ENCODE assay signal across 1 cellular context in the genomic region with DNA sequence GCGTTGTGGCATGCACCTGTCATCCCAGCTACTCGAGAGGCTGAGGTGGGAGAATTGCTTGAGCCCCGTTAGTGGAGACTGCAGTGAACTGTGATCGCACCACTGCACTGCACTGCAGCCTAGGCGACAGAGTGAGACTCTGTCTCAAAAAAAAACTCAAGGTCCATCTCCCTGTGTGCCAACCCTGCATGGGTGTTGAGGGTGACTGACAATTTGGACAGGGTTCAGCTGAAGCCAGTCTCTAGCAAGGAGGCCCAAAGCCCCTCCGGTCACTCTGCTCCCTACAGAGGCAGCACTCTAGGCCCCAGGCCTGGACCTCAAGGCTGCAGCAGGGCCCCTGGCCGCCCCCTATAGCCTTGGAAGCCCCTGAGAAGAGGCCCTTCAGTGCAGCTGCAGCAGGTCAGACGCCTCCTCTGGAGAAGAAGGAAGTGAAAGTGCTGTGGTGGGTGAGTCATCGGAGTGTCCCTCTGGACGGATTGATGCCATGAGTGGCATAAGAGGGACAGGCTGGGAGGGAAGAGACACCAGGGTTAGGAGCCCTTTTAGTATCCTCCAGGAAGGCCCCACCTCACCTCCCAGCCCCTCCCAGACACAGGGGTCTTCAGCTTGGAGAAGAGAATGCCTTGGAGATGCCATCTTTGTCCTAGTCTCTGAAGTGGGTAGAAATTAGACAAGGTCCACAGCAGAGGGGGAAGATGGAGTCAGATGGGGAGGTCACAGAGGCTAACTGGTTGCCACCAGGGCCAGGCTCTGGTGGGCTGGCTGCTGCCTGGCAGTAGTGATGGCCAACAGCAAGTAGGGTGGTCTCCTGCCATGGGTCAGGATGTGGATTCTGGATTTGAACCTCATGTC.
TF ChIP-seq lines count a peak whose summit lies in the region.

No MANE protein-coding gene starts in this region.

TF ChIP-seq in GM12878, 131 proteins besides CTCF, POLR2A, EP300 and RAD21 (continued from another document):
- TF ChIP-seq ESRRA (IDR thresholded peaks at IDR 0.05; ENCODE audit: low read length), result no peak
- peak; percentile 96 for TF ChIP-seq CBFB (IDR thresholded peaks at IDR 0.05; ENCODE audit: low read depth)
- TF ChIP-seq SIX5 (IDR thresholded peaks at IDR 0.05; ENCODE audit: low read depth, low read length, severe bottlenecking), result no peak
- TF ChIP-seq, protein P1, sequence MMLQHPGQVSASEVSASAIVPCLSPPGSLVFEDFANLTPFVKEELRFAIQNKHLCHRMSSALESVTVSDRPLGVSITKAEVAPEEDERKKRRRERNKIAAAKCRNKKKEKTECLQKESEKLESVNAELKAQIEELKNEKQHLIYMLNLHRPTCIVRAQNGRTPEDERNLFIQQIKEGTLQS (IDR thresholded peaks at IDR 0.05; ENCODE audit: borderline replicate concordance, extremely low read depth, low read depth, low read length), result peak; percentile 64; the same call in 1 of the 2 replicates
- TF ChIP-seq, protein P2, sequence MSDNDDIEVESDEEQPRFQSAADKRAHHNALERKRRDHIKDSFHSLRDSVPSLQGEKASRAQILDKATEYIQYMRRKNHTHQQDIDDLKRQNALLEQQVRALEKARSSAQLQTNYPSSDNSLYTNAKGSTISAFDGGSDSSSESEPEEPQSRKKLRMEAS (IDR thresholded peaks at IDR 0.05; ENCODE audit: low read depth, low read length), result peak; percentile 44; the same call in 1 of the 2 replicates
- no peak for TF ChIP-seq CREB1 (IDR thresholded peaks at IDR 0.05; ENCODE audit: low read depth)
- TF ChIP-seq CEBPB (IDR thresholded peaks at IDR 0.05; ENCODE audit: borderline replicate concordance in 1 of 2, low read depth in 2 of 2, low read length in 2 of 2), result no peak
- TF ChIP-seq MEF2A (IDR thresholded peaks at IDR 0.05; ENCODE audit: insufficient read depth, low read depth, low read length), result peak; percentile 81; the same call in 1 of the 2 replicates
- no peak for TF ChIP-seq SMARCA5 (IDR thresholded peaks at IDR 0.05)
- TF ChIP-seq EGR1 (IDR thresholded peaks at IDR 0.05; ENCODE audit: borderline replicate concordance in 1 of 2, low read depth in 2 of 2, low read length in 2 of 2), result peak in 1 of 2 experiments; percentile 66; a peak in 2 of 3 replicates
- TF ChIP-seq, protein P3, sequence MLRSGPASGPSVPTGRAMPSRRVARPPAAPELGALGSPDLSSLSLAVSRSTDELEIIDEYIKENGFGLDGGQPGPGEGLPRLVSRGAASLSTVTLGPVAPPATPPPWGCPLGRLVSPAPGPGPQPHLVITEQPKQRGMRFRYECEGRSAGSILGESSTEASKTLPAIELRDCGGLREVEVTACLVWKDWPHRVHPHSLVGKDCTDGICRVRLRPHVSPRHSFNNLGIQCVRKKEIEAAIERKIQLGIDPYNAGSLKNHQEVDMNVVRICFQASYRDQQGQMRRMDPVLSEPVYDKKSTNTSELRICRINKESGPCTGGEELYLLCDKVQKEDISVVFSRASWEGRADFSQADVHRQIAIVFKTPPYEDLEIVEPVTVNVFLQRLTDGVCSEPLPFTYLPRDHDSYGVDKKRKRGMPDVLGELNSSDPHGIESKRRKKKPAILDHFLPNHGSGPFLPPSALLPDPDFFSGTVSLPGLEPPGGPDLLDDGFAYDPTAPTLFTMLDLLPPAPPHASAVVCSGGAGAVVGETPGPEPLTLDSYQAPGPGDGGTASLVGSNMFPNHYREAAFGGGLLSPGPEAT (IDR thresholded peaks at IDR 0.05; ENCODE audit: low read depth), result peak; percentile 98
- TF ChIP-seq, protein P4, sequence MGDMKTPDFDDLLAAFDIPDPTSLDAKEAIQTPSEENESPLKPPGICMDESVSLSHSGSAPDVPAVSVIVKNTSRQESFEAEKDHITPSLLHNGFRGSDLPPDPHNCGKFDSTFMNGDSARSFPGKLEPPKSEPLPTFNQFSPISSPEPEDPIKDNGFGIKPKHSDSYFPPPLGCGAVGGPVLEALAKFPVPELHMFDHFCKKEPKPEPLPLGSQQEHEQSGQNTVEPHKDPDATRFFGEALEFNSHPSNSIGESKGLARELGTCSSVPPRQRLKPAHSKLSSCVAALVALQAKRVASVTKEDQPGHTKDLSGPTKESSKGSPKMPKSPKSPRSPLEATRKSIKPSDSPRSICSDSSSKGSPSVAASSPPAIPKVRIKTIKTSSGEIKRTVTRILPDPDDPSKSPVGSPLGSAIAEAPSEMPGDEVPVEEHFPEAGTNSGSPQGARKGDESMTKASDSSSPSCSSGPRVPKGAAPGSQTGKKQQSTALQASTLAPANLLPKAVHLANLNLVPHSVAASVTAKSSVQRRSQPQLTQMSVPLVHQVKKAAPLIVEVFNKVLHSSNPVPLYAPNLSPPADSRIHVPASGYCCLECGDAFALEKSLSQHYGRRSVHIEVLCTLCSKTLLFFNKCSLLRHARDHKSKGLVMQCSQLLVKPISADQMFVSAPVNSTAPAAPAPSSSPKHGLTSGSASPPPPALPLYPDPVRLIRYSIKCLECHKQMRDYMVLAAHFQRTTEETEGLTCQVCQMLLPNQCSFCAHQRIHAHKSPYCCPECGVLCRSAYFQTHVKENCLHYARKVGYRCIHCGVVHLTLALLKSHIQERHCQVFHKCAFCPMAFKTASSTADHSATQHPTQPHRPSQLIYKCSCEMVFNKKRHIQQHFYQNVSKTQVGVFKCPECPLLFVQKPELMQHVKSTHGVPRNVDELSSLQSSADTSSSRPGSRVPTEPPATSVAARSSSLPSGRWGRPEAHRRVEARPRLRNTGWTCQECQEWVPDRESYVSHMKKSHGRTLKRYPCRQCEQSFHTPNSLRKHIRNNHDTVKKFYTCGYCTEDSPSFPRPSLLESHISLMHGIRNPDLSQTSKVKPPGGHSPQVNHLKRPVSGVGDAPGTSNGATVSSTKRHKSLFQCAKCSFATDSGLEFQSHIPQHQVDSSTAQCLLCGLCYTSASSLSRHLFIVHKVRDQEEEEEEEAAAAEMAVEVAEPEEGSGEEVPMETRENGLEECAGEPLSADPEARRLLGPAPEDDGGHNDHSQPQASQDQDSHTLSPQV (IDR thresholded peaks at IDR 0.05), result no peak
- no peak for TF ChIP-seq STAT1 (conservative IDR thresholded peaks at IDR 0.05)
- TF ChIP-seq, protein P5, sequence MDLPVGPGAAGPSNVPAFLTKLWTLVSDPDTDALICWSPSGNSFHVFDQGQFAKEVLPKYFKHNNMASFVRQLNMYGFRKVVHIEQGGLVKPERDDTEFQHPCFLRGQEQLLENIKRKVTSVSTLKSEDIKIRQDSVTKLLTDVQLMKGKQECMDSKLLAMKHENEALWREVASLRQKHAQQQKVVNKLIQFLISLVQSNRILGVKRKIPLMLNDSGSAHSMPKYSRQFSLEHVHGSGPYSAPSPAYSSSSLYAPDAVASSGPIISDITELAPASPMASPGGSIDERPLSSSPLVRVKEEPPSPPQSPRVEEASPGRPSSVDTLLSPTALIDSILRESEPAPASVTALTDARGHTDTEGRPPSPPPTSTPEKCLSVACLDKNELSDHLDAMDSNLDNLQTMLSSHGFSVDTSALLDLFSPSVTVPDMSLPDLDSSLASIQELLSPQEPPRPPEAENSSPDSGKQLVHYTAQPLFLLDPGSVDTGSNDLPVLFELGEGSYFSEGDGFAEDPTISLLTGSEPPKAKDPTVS (IDR thresholded peaks at IDR 0.05; ENCODE audit: low read depth, low read length), result no peak
- TF ChIP-seq POLR2AphosphoS2 (IDR thresholded peaks at IDR 0.05; ENCODE audit: low read depth, low read length), result no peak
- no peak for TF ChIP-seq WRNIP1 (IDR thresholded peaks at IDR 0.05; ENCODE audit: borderline replicate concordance, low read depth, low read length)
- no peak for TF ChIP-seq ZNF207 (IDR thresholded peaks at IDR 0.05; ENCODE audit: borderline replicate concordance)
- no peak for TF ChIP-seq RBBP5 (conservative IDR thresholded peaks at IDR 0.05)
- peak; percentile 100 for TF ChIP-seq DPF2 (IDR thresholded peaks at IDR 0.05)
- TF ChIP-seq HCFC1 (IDR thresholded peaks at IDR 0.05; ENCODE audit: low read length), result no peak
- peak; percentile 75; the same call in 1 of the 2 replicates for TF ChIP-seq ZNF217 (IDR thresholded peaks at IDR 0.05)
- 0 out of 2 replicates have a peak, but pooled peaks have one; percentile 36 for TF ChIP-seq CHD2 (IDR thresholded peaks at IDR 0.05; ENCODE audit: borderline replicate concordance, low read depth, low read length)
- TF ChIP-seq IKZF1 (conservative IDR thresholded peaks at IDR 0.05), result peak; percentile 99
- TF ChIP-seq, protein P6, sequence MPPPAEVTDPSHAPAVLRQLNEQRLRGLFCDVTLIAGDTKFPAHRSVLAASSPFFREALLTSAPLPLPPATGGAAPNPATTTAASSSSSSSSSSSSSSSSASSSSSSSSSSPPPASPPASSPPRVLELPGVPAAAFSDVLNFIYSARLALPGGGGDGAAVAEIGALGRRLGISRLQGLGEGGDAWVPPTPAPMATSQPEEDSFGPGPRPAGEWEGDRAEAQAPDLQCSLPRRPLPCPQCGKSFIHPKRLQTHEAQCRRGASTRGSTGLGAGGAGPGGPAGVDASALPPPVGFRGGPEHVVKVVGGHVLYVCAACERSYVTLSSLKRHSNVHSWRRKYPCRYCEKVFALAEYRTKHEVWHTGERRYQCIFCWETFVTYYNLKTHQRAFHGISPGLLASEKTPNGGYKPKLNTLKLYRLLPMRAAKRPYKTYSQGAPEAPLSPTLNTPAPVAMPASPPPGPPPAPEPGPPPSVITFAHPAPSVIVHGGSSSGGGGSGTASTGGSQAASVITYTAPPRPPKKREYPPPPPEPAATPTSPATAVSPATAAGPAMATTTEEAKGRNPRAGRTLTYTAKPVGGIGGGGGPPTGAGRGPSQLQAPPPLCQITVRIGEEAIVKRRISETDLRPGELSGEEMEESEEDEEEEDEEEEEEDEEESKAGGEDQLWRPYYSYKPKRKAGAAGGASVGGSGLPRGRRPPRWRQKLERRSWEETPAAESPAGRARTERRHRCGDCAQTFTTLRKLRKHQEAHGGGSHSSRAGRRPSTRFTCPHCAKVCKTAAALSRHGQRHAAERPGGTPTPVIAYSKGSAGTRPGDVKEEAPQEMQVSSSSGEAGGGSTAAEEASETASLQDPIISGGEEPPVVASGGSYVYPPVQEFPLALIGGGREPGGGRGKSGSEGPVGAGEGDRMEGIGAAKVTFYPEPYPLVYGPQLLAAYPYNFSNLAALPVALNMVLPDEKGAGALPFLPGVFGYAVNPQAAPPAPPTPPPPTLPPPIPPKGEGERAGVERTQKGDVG (CRISPR knock-in tag; IDR thresholded peaks at IDR 0.05), result no peak
- no peak for TF ChIP-seq MXI1 (IDR thresholded peaks at IDR 0.05; ENCODE audit: low read depth, low read length)
- peak; percentile 98 for TF ChIP-seq IRF4 (IDR thresholded peaks at IDR 0.05; ENCODE audit: low read depth, low read length)
- TF ChIP-seq RCOR1 (conservative IDR thresholded peaks at IDR 0.05; ENCODE audit: low read depth, low read length), result no peak
- TF ChIP-seq, protein P7, sequence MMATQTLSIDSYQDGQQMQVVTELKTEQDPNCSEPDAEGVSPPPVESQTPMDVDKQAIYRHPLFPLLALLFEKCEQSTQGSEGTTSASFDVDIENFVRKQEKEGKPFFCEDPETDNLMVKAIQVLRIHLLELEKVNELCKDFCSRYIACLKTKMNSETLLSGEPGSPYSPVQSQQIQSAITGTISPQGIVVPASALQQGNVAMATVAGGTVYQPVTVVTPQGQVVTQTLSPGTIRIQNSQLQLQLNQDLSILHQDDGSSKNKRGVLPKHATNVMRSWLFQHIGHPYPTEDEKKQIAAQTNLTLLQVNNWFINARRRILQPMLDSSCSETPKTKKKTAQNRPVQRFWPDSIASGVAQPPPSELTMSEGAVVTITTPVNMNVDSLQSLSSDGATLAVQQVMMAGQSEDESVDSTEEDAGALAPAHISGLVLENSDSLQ (IDR thresholded peaks at IDR 0.05), result peak; percentile 89
- TF ChIP-seq, protein P8, sequence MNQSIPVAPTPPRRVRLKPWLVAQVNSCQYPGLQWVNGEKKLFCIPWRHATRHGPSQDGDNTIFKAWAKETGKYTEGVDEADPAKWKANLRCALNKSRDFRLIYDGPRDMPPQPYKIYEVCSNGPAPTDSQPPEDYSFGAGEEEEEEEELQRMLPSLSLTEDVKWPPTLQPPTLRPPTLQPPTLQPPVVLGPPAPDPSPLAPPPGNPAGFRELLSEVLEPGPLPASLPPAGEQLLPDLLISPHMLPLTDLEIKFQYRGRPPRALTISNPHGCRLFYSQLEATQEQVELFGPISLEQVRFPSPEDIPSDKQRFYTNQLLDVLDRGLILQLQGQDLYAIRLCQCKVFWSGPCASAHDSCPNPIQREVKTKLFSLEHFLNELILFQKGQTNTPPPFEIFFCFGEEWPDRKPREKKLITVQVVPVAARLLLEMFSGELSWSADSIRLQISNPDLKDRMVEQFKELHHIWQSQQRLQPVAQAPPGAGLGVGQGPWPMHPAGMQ (IDR thresholded peaks at IDR 0.05; ENCODE audit: borderline replicate concordance), result no peak
- peak; percentile 100 for TF ChIP-seq SPI1 (IDR thresholded peaks at IDR 0.05; ENCODE audit: borderline replicate concordance, insufficient read depth, low read depth, low read length)
- no peak for TF ChIP-seq SUPT20H (IDR thresholded peaks at IDR 0.05; ENCODE audit: borderline replicate concordance, control insufficient read depth, low read depth, low read length)
- peak; percentile 99 for TF ChIP-seq GATAD2B (conservative IDR thresholded peaks at IDR 0.05; ENCODE audit: low read depth)
- TF ChIP-seq NBN (IDR thresholded peaks at IDR 0.05), result peak; percentile 67; the same call in 1 of the 2 replicates
- TF ChIP-seq NR2C2 (IDR thresholded peaks at IDR 0.05; ENCODE audit: borderline replicate concordance, control insufficient read depth, insufficient read length, low read depth), result no peak
- TF ChIP-seq RB1 (IDR thresholded peaks at IDR 0.05; ENCODE audit: borderline replicate concordance), result peak; percentile 11; the same call in 1 of the 2 replicates
- TF ChIP-seq KDM1A (IDR thresholded peaks at IDR 0.05; ENCODE audit: borderline replicate concordance), result no peak
- peak; percentile 98 for TF ChIP-seq BCL11A (IDR thresholded peaks at IDR 0.05; ENCODE audit: low read depth, low read length)
- TF ChIP-seq CREM (IDR thresholded peaks at IDR 0.05; ENCODE audit: low read depth), result peak; percentile 92
- TF ChIP-seq BACH1 (IDR thresholded peaks at IDR 0.05; ENCODE audit: borderline replicate concordance), result peak; percentile 87
- peak; percentile 92 for TF ChIP-seq MTA2 (IDR thresholded peaks at IDR 0.05; ENCODE audit: low read depth)
- TF ChIP-seq RUNX3 (IDR thresholded peaks at IDR 0.05; ENCODE audit: low read length), result no peak
- TF ChIP-seq, protein P9, sequence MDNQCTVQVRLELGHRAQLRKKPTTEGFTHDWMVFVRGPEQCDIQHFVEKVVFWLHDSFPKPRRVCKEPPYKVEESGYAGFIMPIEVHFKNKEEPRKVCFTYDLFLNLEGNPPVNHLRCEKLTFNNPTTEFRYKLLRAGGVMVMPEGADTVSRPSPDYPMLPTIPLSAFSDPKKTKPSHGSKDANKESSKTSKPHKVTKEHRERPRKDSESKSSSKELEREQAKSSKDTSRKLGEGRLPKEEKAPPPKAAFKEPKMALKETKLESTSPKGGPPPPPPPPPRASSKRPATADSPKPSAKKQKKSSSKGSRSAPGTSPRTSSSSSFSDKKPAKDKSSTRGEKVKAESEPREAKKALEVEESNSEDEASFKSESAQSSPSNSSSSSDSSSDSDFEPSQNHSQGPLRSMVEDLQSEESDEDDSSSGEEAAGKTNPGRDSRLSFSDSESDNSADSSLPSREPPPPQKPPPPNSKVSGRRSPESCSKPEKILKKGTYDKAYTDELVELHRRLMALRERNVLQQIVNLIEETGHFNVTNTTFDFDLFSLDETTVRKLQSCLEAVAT (IDR thresholded peaks at IDR 0.05), result peak; percentile 46; the same call in 1 of the 2 replicates
- TF ChIP-seq TCF3 (IDR thresholded peaks at IDR 0.05; ENCODE audit: borderline replicate concordance, insufficient read depth, low read depth, low read length), result peak; percentile 71; the same call in 1 of the 2 replicates
